8 cellular contexts compared by ENCODE assay signal in the genomic region with DNA sequence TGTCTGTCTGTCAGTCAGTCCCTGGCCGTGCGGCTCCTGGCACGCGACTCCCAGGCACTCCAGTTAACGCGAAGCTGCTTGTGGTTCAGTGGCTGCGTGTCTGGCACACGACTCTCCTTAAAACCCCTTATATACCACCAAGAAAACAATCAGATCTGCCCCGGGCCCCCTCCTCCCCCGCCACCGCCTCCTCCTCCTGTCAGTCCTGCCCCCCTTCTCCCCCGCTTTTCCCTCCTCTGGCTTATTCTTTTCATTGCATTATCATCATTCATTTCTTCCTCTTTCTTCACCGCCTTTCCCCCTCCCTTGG. TPM values are rescaled to one million over a fixed set of nuclear protein-coding genes. Genes with fewer than 3 reads are reported as not detected.
DNase-seq lines count a peak whose midpoint lies in the region; ATAC-seq and TF ChIP-seq lines count a peak whose summit lies in the region.

A gene (minus strand): TSS at position 105 of the 310 bp plus-strand sequence. CDS start 705 bp downstream, outside the sequence.

- H3K36me3 ChIP-seq in SJCRH30 (no peaks in the 10 kb centered on the region), psoas muscle (ENCODE audit: insufficient read depth in 1 of 2, low read depth in 1 of 2) (no peaks in the 10 kb centered on the region)

- in situ Hi-C loops in GM13977 (cut with MboI; ENCODE audit: low pct_unique_long_range_greater_than_20kb, low sequenced_read_pairs, unreplicated experiment): no loop called here

- H3K9me3 ChIP-seq in SJCRH30 (replicated peaks) (no peaks in the 10 kb centered on the region), psoas muscle (no peaks in the 10 kb centered on the region)

- DNase-seq in SJCRH30: no peak
- no peak for DNase-seq in fibroblast of villous mesenchyme (ENCODE audit: low read depth)
- no peak for DNase-seq in psoas muscle
- DNase-seq in GM10248 (ENCODE audit: extremely low spot score): no peak
- DNase-seq in GM13977 (ENCODE audit: low spot score): no peak
- no peak for DNase-seq in T-helper 9 cell

- H3K4me1 ChIP-seq in SJCRH30 (peaks cover 3% of the 10 kb centered on the region; the same call in 1 of the 2 replicates), psoas muscle (peaks cover 5% of the 10 kb centered on the region)

- H3K4me3 ChIP-seq in GM12875 (ENCODE audit: low read depth, low read length) (peak within 1 kb of the TSS; percentile 73), SJCRH30 (peak within 1 kb of the TSS; percentile 66), fibroblast of villous mesenchyme (ENCODE audit: low read depth, low read length) (peak within 1 kb of the TSS; percentile 58), psoas muscle (peak within 1 kb of the TSS; percentile 77)

- WGBS in psoas muscle, 3 donors: 0 to 1% (median 1%) methylated on average over 11 to 13 of the region's 13 CpGs

- TF ChIP-seq CTCF in GM12875 (IDR thresholded peaks at IDR 0.05; ENCODE audit: borderline replicate concordance, insufficient read depth, low read depth, low read length) (no peak), fibroblast of villous mesenchyme (IDR thresholded peaks at IDR 0.05; ENCODE audit: insufficient read depth, low read depth, low read length) (no peak), psoas muscle (IDR thresholded peaks at IDR 0.05) (no peak), GM10248 (IDR thresholded peaks at IDR 0.05; ENCODE audit: control extremely low read depth, extremely low read depth, low read depth, missing control alignments) (no peak), GM13977 (IDR thresholded peaks at IDR 0.05; ENCODE audit: extremely low read depth, insufficient read depth, missing control alignments) (no peak)

- CTCF ChIA-PET in GM10248 (lab: Yijun Ruan, JAX): interaction anchor here (0.7 to 5.8 kb wide), 12 partner anchors 8 to 416 kb away, joined by 3 to 51 read pairs (median 4); no protein-coding TSS in a partner anchor

- H3K27ac ChIP-seq in SJCRH30 (no peak within 1 kb of the TSS), psoas muscle (no peak within 1 kb of the TSS)

- POLR2A ChIA-PET in GM10248 (lab: Yijun Ruan, JAX): no interaction called here

- intact Hi-C loops in psoas muscle (cut with DNase I): no loop called here

- peaks cover 5% of the 10 kb centered on the region; the same call in 1 of the 2 replicates for H3K27me3 ChIP-seq in SJCRH30
- H3K27me3 ChIP-seq in psoas muscle (ENCODE audit: insufficient read depth in 3 of 3, low read length in 2 of 3): peaks cover 0 to 100% (median 41%) of the 10 kb centered on the region in 3 donors

- ATAC-seq in psoas muscle: no peak
- ATAC-seq in HG03095 (IDR thresholded peaks at IDR 0.05; ENCODE audit: unreplicated experiment): no peak

RNA-seq across cellular contexts. Expression of the gene that starts here (rescaled TPM):
- 0.41 and 0.55 TPM in 2 replicates for total RNA-seq in SJCRH30 (2014; rRNA removed; shearing (Covaris generic))
- total RNA-seq in fibroblast of villous mesenchyme (not detected in 2 replicates), psoas muscle (not detected)
- polyA plus RNA-seq in psoas muscle: not detected
